In the genomic region with DNA sequence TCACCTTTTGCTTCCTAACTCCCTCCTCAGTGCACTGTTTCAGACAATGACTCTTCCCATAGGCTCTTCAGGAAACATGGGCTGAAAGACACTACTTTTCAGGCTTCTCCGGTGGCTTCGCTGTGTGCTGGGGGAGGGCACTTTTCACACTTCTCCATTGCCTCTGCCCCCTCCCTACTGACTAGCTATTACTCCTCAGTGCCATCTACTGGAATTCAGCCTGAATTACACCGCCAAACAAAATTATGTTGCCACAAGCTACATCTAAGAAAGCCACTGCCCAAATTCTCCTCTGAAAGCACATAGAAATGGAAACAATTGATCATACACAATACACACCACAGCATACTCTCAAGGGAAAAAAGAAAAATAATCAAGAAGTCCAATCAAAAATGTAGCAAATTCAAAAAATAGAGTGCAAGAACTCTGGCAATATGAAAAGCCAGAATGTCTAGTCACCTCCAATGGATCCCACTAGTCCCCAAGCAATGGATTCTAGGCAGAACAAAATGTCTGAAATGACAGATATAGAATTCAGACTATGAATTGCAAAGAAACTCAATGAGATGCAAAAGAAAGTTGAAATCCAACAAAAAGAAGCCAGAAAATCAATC, we compare ENCODE assay signal across 10 cellular contexts.
DNase-seq lines count a peak whose midpoint lies in the region; ATAC-seq and TF ChIP-seq lines count a peak whose summit lies in the region.
"Had no signal": no experiment of that assay in that cellular context is flagged by ENCODE, and none has a peak within 500 bp of the region (broad histone marks: within the 10 kb centered on the region; RNA-seq: fewer than 3 reads in every experiment).

No MANE protein-coding gene starts in this region.

- DNase-seq in ELF-1 (ENCODE audit: low read depth, low spot score) (peak; percentile 21), HFF-Myc (ENCODE audit: extremely low read depth, low read depth) (no peak), RKO (ENCODE audit: low spot score) (peak; percentile 2), islet precursor cell (peak; percentile 61), AG08395 (ENCODE audit: low spot score) (no peak)
- DNase-seq in naive thymus-derived CD8-positive, alpha-beta T cell: no peak
- DNase-seq in T-helper 2 cell treated with Interferon-gamma antibody and Interleukin-4, amounts not matched to agents 5 μg/mL and 100 μg/mL, for 36 hours (ENCODE audit: low spot score): no peak

- H3K27ac Mint-ChIP-seq in naive thymus-derived CD8-positive, alpha-beta T cell: no peak overlapping the region
- no peak overlapping the region for H3K27ac Mint-ChIP-seq in T-helper 2 cell treated with Interferon-gamma antibody and Interleukin-4, amounts not matched to agents 5 μg/mL and 100 μg/mL, for 36 hours
- H3K27ac Mint-ChIP-seq: memory B cell had no signal

- H3K4me3 ChIP-seq in HFF-Myc (replicated peaks; ENCODE audit: low read depth, low read length): no peak overlapping the region
- H3K4me3 ChIP-seq: SJCRH30 had no signal

- peaks cover 0 to 4% (median 0%) of the 10 kb centered on the region in 3 donors for H3K36me3 Mint-ChIP-seq in naive thymus-derived CD8-positive, alpha-beta T cell
- no peaks in the 10 kb centered on the region for H3K36me3 Mint-ChIP-seq in T-helper 2 cell treated with Interferon-gamma antibody and Interleukin-4, amounts not matched to agents 5 μg/mL and 100 μg/mL, for 36 hours (ENCODE audit: low read depth)
- H3K36me3 Mint-ChIP-seq: memory B cell had no signal

- H3K4me1 Mint-ChIP-seq in naive thymus-derived CD8-positive, alpha-beta T cell: no peaks in the 10 kb centered on the region
- H3K4me1 Mint-ChIP-seq in T-helper 2 cell treated with Interferon-gamma antibody and Interleukin-4, amounts not matched to agents 5 μg/mL and 100 μg/mL, for 36 hours (ENCODE audit: low read depth): no peaks in the 10 kb centered on the region
- H3K4me1 Mint-ChIP-seq: memory B cell had no signal

- no peak overlapping the region for H3K4me3 Mint-ChIP-seq in naive thymus-derived CD8-positive, alpha-beta T cell
- no peak overlapping the region for H3K4me3 Mint-ChIP-seq in T-helper 2 cell treated with Interferon-gamma antibody and Interleukin-4, amounts not matched to agents 5 μg/mL and 100 μg/mL, for 36 hours
- H3K4me3 Mint-ChIP-seq: memory B cell had no signal

- H3K9me3 Mint-ChIP-seq in naive thymus-derived CD8-positive, alpha-beta T cell: peaks cover 2 to 53% (median 13%) of the 10 kb centered on the region in 9 donors
- H3K9me3 Mint-ChIP-seq in T-helper 2 cell treated with Interferon-gamma antibody and Interleukin-4, amounts not matched to agents 5 μg/mL and 100 μg/mL, for 36 hours: peaks cover 27% of the 10 kb centered on the region

- TF ChIP-seq CTCF in HFF-Myc (IDR thresholded peaks at IDR 0.05; ENCODE audit: low read depth, low read length, missing control alignments): peak; percentile 42

- ATAC-seq in GM18498 (IDR thresholded peaks at IDR 0.05; ENCODE audit: unreplicated experiment): no peak
- no peak for ATAC-seq in naive thymus-derived CD8-positive, alpha-beta T cell

- POLR2A ChIA-PET in naive thymus-derived CD8-positive, alpha-beta T cell (lab: Charles Lee): no interaction called here

- no peaks in the 10 kb centered on the region for H3K27me3 Mint-ChIP-seq in naive thymus-derived CD8-positive, alpha-beta T cell
- no peaks in the 10 kb centered on the region for H3K27me3 Mint-ChIP-seq in T-helper 2 cell treated with Interferon-gamma antibody and Interleukin-4, amounts not matched to agents 5 μg/mL and 100 μg/mL, for 36 hours (ENCODE audit: low read depth)
- H3K27me3 Mint-ChIP-seq: memory B cell had no signal

Comparison
In these comparisons a context has a peak if more than half of its experiments do, and no peak if none do; other contexts are left out.
1. DNase-seq: peak in ELF-1 (single experiment), RKO (single experiment) and islet precursor cell (single experiment); none in HFF-Myc (single experiment), AG08395 (single experiment), naive thymus-derived CD8-positive, alpha-beta T cell (0 of 10) and T-helper 2 cell treated with Interferon-gamma antibody and Interleukin-4, amounts not matched to agents 5 μg/mL and 100 μg/mL, for 36 hours (single experiment).